ENCODE assay signal across 8 cellular contexts in the genomic region with DNA sequence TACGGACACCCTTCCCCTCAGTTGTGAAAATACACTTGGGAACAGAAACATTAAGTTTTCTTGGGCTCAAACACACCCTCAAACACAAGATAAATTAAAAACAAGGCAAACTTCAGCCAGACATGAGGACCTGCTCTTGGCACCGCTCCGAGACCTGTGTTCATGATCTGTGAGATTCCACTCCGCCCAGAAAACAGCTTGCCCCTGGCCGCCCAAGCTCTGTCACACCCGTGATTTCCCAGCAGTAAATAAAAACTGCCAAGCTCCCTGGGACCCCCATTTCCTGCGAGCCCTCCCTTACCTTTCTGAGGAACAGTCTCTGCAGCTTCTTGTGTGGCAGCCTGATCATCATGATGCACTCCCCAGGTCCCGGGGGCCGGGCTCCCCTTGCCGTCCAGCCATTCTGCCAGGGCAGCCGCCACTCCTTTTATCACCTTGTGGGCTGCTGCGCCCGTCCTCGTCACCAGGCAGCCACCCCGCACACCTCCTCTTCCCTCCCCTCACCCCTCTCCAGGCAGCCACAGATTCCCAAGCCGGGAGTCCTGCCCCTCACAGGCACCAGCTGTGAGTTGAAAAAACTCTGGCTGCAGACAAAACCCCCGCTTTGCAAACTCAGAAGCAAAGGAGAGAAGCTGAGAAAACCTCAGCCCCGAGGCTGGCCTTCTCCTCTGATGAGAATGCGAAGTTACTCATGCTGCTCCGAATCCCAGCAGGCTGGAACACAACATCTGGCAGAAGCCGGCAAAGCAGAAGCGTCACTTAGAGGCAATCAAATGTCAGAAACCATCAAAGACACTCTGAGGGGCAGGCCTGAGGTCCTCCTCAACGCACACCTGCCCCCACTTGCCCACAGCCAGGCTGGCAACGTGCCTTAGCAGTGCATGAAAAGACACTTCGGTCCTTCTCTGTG.
A peak's percentile ranks its signal among the peaks of the same experiment; 100 is the strongest.
DNase-seq lines count a peak whose midpoint lies in the region; ATAC-seq and TF ChIP-seq lines count a peak whose summit lies in the region.

No MANE protein-coding gene starts in this region.

- intact Hi-C loops in natural killer cell (cut with micrococcal nuclease) (no loop called here), spleen (cut with DNase I; ENCODE audit: low total_unique reads) (no loop called here)

- no peak for TF ChIP-seq POLR2A in spleen (IDR thresholded peaks at IDR 0.05)

- TF ChIP-seq CTCF in natural killer cell (IDR thresholded peaks at IDR 0.05) (no peak), kidney epithelial cell (IDR thresholded peaks at IDR 0.05; ENCODE audit: insufficient read depth, low read length, poor library complexity, severe bottlenecking) (no peak), spleen (IDR thresholded peaks at IDR 0.05 in 8 of 11, conservative IDR thresholded peaks at IDR 0.05 in 3 of 11) (no peak)

- H3K27ac Mint-ChIP-seq in natural killer cell = no peak overlapping the region
- H3K27ac Mint-ChIP-seq in natural killer cell treated with Interleukin-12 subunit alpha and Interleukin-12 subunit beta and Interleukin-15 and Interleukin-18, amount 100 ng/mL, for 72 hours = no peak overlapping the region
- H3K27ac Mint-ChIP-seq in activated naive CD8-positive, alpha-beta T cell = peak overlapping the region; percentile 19

- peaks cover 27 to 40% of the 10 kb centered on the region in 2 donors for H3K27me3 Mint-ChIP-seq in natural killer cell (ENCODE audit: low read depth in 2 of 2)
- H3K27me3 Mint-ChIP-seq in natural killer cell treated with Interleukin-12 subunit alpha and Interleukin-12 subunit beta and Interleukin-15 and Interleukin-18, amount 100 ng/mL, for 72 hours = peaks cover 23 to 24% of the 10 kb centered on the region in 2 donors
- H3K27me3 Mint-ChIP-seq in activated naive CD8-positive, alpha-beta T cell = peaks cover 7% of the 10 kb centered on the region

- DNase-seq in natural killer cell (no peak), kidney epithelial cell (ENCODE audit: low read depth) (peak; percentile 31), LoVo (ENCODE audit: low spot score) (no peak), spleen (no peak), HuH-7.5 (ENCODE audit: low spot score) (no peak)
- no peak for DNase-seq in natural killer cell treated with Interleukin-12 subunit alpha and Interleukin-12 subunit beta and Interleukin-15 and Interleukin-18, amount 100 ng/mL, for 72 hours (ENCODE audit: low spot score)

- no peaks in the 10 kb centered on the region for H3K4me1 ChIP-seq in urinary bladder (ENCODE audit: insufficient read depth)
- H3K4me1 ChIP-seq in spleen = peaks cover 0 to 18% (median 2%) of the 10 kb centered on the region in 6 donors

- H3K36me3 Mint-ChIP-seq in natural killer cell = no peaks in the 10 kb centered on the region
- no peaks in the 10 kb centered on the region for H3K36me3 Mint-ChIP-seq in natural killer cell treated with Interleukin-12 subunit alpha and Interleukin-12 subunit beta and Interleukin-15 and Interleukin-18, amount 100 ng/mL, for 72 hours
- H3K36me3 Mint-ChIP-seq in activated naive CD8-positive, alpha-beta T cell = no peaks in the 10 kb centered on the region

- H3K27ac ChIP-seq in urinary bladder (ENCODE audit: low read depth) (no peak overlapping the region), spleen (no peak overlapping the region)

- H3K27me3 ChIP-seq in kidney epithelial cell (ENCODE audit: control insufficient read depth, insufficient read depth, low read length) (no peaks in the 10 kb centered on the region), spleen (replicated peaks in 1 of 7) (peaks cover 0 to 32% (median 0%) of the 10 kb centered on the region in 7 donors)

- H3K4me3 ChIP-seq in kidney epithelial cell (ENCODE audit: low read depth, low read length) = no peak overlapping the region
- H3K4me3 ChIP-seq in urinary bladder (ENCODE audit: low read depth, low read length) = peak overlapping the region; percentile 6
- no peak overlapping the region for H3K4me3 ChIP-seq in spleen

- whole genome bisulfite sequencing in urinary bladder = 28% methylated on average over 25 of the region's 25 CpGs
- 21 to 43% (median 34%) methylated on average over 21 to 25 of the region's 25 CpGs for WGBS in spleen, 5 donors

- peaks cover 16 to 29% of the 10 kb centered on the region in 2 donors for H3K4me1 Mint-ChIP-seq in natural killer cell
- H3K4me1 Mint-ChIP-seq in natural killer cell treated with Interleukin-12 subunit alpha and Interleukin-12 subunit beta and Interleukin-15 and Interleukin-18, amount 100 ng/mL, for 72 hours (ENCODE audit: low read depth in 2 of 2) = peaks cover 0 to 14% of the 10 kb centered on the region in 2 donors
- peaks cover 40% of the 10 kb centered on the region for H3K4me1 Mint-ChIP-seq in activated naive CD8-positive, alpha-beta T cell (ENCODE audit: low read depth)

- H3K36me3 ChIP-seq in kidney epithelial cell (ENCODE audit: control insufficient read depth, insufficient read depth, low read length) (no peaks in the 10 kb centered on the region), urinary bladder (ENCODE audit: insufficient read depth) (no peaks in the 10 kb centered on the region), spleen (no peaks in the 10 kb centered on the region)

- H3K9me3 ChIP-seq in spleen = no peaks in the 10 kb centered on the region

- no peaks in the 10 kb centered on the region for H3K9me3 Mint-ChIP-seq in natural killer cell
- no peaks in the 10 kb centered on the region for H3K9me3 Mint-ChIP-seq in natural killer cell treated with Interleukin-12 subunit alpha and Interleukin-12 subunit beta and Interleukin-15 and Interleukin-18, amount 100 ng/mL, for 72 hours
- H3K9me3 Mint-ChIP-seq in activated naive CD8-positive, alpha-beta T cell (ENCODE audit: low read depth) = no peaks in the 10 kb centered on the region

- peak overlapping the region; percentile 25 for H3K4me3 Mint-ChIP-seq in natural killer cell
- no peak overlapping the region for H3K4me3 Mint-ChIP-seq in natural killer cell treated with Interleukin-12 subunit alpha and Interleukin-12 subunit beta and Interleukin-15 and Interleukin-18, amount 100 ng/mL, for 72 hours
- peak overlapping the region; percentile 52 for H3K4me3 Mint-ChIP-seq in activated naive CD8-positive, alpha-beta T cell

- peak in 2 of 3 donors; percentile 15 to 22 for ATAC-seq in natural killer cell
- ATAC-seq in natural killer cell treated with Interleukin-12 subunit alpha and Interleukin-12 subunit beta and Interleukin-15 and Interleukin-18, amount 100 ng/mL, for 72 hours = no peak

Comparison
In these comparisons a context has a peak if more than half of its experiments do, and no peak if none do; other contexts are left out.
1. ATAC-seq: peak in natural killer cell (2 of 3); none in natural killer cell treated with Interleukin-12 subunit alpha and Interleukin-12 subunit beta and Interleukin-15 and Interleukin-18, amount 100 ng/mL, for 72 hours (0 of 2).